8 cellular contexts compared by ENCODE assay signal in the genomic region with DNA sequence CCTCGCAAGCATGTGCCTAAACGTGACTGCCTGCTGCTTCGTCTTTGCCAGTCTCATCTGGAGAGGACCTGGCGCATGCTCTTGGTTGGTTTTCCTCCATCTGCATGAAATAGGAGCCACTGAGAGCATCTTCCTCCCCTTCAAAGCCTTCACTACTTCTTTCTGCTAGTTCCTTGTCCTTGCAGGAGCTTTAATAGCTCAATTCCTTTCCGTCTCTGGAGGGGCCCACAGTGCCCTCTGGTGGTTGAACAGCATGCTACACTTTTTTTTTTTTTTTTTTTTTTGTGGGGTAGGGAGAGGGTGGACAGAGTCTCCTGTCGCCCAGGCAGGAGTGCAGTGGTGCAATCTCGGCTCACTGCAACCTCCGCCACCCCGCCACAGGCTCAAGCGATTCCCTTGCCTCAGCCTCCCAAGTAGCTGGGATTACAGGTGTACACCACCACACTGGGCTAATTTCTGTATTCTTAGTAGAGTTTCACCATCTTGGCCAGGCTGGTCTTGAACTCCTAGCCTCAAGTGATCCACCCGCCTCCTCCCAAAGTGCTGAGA. TPM values are rescaled to one million over a fixed set of nuclear protein-coding genes. Genes with fewer than 3 reads are reported as not detected.
DNase-seq lines count a peak whose midpoint lies in the region; ATAC-seq, FAIRE-seq and TF ChIP-seq lines count a peak whose summit lies in the region.

No MANE protein-coding gene starts in this region.

- no peak overlapping the region for H2AFZ ChIP-seq in DND-41 (ENCODE audit: low read depth, low read length)
- H2AFZ ChIP-seq in astrocyte (ENCODE audit: low read depth, low read length), result no peak overlapping the region

- H3K36me3 ChIP-seq in DND-41 (ENCODE audit: insufficient read depth, low read length) (no peaks in the 10 kb centered on the region; the same call in 1 of the 2 replicates), astrocyte (ENCODE audit: insufficient read depth, low read length) (no peaks in the 10 kb centered on the region)

- ATAC-seq in DND-41 (ENCODE audit: insufficient read depth, low read depth), result peak; percentile 58
- ATAC-seq in T-helper 17 cell, result peak; percentile 72

- H3K27ac Mint-ChIP-seq in T-helper 17 cell, result no peak overlapping the region
- no peak overlapping the region for H3K27ac Mint-ChIP-seq in astrocyte (ENCODE audit: unreplicated experiment)

- H3K36me3 Mint-ChIP-seq in T-helper 17 cell (ENCODE audit: low read depth) (peaks cover 9% of the 10 kb centered on the region), astrocyte (ENCODE audit: low read depth, unreplicated experiment) (peaks cover 9% of the 10 kb centered on the region)

- peaks cover 3% of the 10 kb centered on the region for H3K9me3 Mint-ChIP-seq in astrocyte (ENCODE audit: unreplicated experiment)

- H3K27ac ChIP-seq in DND-41 (ENCODE audit: low read length) (no peak overlapping the region), astrocyte (ENCODE audit: low read depth, low read length) (no peak overlapping the region)

- H3K4me3 Mint-ChIP-seq in T-helper 17 cell, result peak overlapping the region; percentile 60
- H3K4me3 Mint-ChIP-seq in astrocyte (ENCODE audit: unreplicated experiment), result no peak overlapping the region

- H3K9me3 ChIP-seq in DND-41 (ENCODE audit: insufficient read depth, low read length, severe bottlenecking), result no peaks in the 10 kb centered on the region
- H3K9me3 ChIP-seq in T-helper 17 cell (ENCODE audit: control insufficient read depth, low read length, poor library complexity, severe bottlenecking), result no peaks in the 10 kb centered on the region
- no peaks in the 10 kb centered on the region for H3K9me3 ChIP-seq in astrocyte (ENCODE audit: insufficient read depth, low read depth, low read length)

- H3K4me1 ChIP-seq in DND-41 (ENCODE audit: insufficient read depth, low read length), result no peaks in the 10 kb centered on the region
- no peaks in the 10 kb centered on the region for H3K4me1 ChIP-seq in astrocyte (ENCODE audit: insufficient read depth, low read length)

- peak; percentile 62 for DNase-seq in DND-41
- DNase-seq in KBM-7, result peak; percentile 89
- DNase-seq in T-helper 17 cell, result peak; percentile 15 to 41 (median 18)
- peak; percentile 7 for DNase-seq in astrocyte (ENCODE audit: low read depth)
- peak; percentile 38 to 41 for DNase-seq in hippocampal formation (lab: John Stamatoyannopoulos, UW)
- DNase-seq in stimulated activated CD4-positive, alpha-beta T cell treated with anti-CD3 and anti-CD28 coated beads, Interleukin-15, amount 100 ng/mL, for 1 hour (ENCODE audit: low read depth in 1 of 2, low spot score in 1 of 2), result peak; percentile 9 to 33
- no peak for DNase-seq in H4 (ENCODE audit: low spot score)
- DNase-seq in T1000 (lab: John Stamatoyannopoulos, UW), result no peak

- H4K20me1 ChIP-seq in DND-41 (ENCODE audit: insufficient read depth, low read length) (no peaks in the 10 kb centered on the region), astrocyte (ENCODE audit: insufficient read depth, low read length) (no peaks in the 10 kb centered on the region)

- H3K4me2 ChIP-seq in DND-41 (ENCODE audit: insufficient read depth, low read length), result no peak overlapping the region
- no peak overlapping the region for H3K4me2 ChIP-seq in astrocyte (ENCODE audit: low read length)

- H3K27me3 Mint-ChIP-seq in T-helper 17 cell (no peaks in the 10 kb centered on the region), astrocyte (ENCODE audit: low read depth, unreplicated experiment) (peaks cover 2% of the 10 kb centered on the region)

- FAIRE-seq in astrocyte (lab: Jason Lieb, UNC), result no peak

- H3K79me2 ChIP-seq in DND-41 (ENCODE audit: insufficient read depth, low read length), result no peaks in the 10 kb centered on the region
- no peaks in the 10 kb centered on the region for H3K79me2 ChIP-seq in astrocyte (ENCODE audit: insufficient read depth, low read length)

- H3K9ac ChIP-seq in DND-41 (ENCODE audit: low read depth, low read length) (no peak overlapping the region), astrocyte (ENCODE audit: low read length) (no peak overlapping the region)

- TF ChIP-seq CTCF in DND-41 (IDR thresholded peaks at IDR 0.05; ENCODE audit: borderline replicate concordance, extremely low read depth, low read length, poor library complexity, severe bottlenecking) (peak; percentile 81), astrocyte (IDR thresholded peaks at IDR 0.05; ENCODE audit: insufficient read depth, low read depth, low read length) (peak; percentile 65)

- H3K4me3 ChIP-seq in DND-41 (ENCODE audit: low read depth in 1 of 2, low read length in 2 of 2), result no peak overlapping the region
- no peak overlapping the region for H3K4me3 ChIP-seq in astrocyte (ENCODE audit: insufficient read depth, low read depth, low read length)

- in situ Hi-C loops in KBM-7 (cut with MboI; ENCODE audit: low pct_unique_long_range_greater_than_20kb, low sequenced_read_pairs), result loop anchor here (25.0 kb wide), 1 partner anchor 652 kb away; no protein-coding TSS in a partner anchor

- H3K27me3 ChIP-seq in DND-41 (ENCODE audit: insufficient read depth, low read length, poor library complexity) (no peaks in the 10 kb centered on the region), astrocyte (ENCODE audit: insufficient read depth, low read length) (no peaks in the 10 kb centered on the region)

- H3K4me1 Mint-ChIP-seq in T-helper 17 cell (peaks cover 5% of the 10 kb centered on the region), astrocyte (ENCODE audit: low read depth, unreplicated experiment) (peaks cover 6% of the 10 kb centered on the region)

RNA-seq across cellular contexts. Expression of a gene that starts 59.6 kb away (rescaled TPM):
- total RNA-seq in T-helper 17 cell (10 to 100 TPM; 72.5 to 77.1 TPM), astrocyte (61.7 and 69.3 TPM in 2 replicates)
- total RNA-seq in H4 (2014; rRNA removed; shearing (Covaris generic)), result 23.7 and 26.3 TPM in 2 replicates

Comparison
In these comparisons a context has a peak if more than half of its experiments do, and no peak if none do; other contexts are left out.
1. DNase-seq: peak in DND-41 (single experiment), KBM-7 (single experiment), T-helper 17 cell (3 of 3), astrocyte (single experiment), hippocampal formation (2 of 2) and stimulated activated CD4-positive, alpha-beta T cell treated with anti-CD3 and anti-CD28 coated beads, Interleukin-15, amount 100 ng/mL, for 1 hour (2 of 2); none in H4 (single experiment) and T1000 (single experiment).